11 cellular contexts compared by ENCODE assay signal in the genomic region with DNA sequence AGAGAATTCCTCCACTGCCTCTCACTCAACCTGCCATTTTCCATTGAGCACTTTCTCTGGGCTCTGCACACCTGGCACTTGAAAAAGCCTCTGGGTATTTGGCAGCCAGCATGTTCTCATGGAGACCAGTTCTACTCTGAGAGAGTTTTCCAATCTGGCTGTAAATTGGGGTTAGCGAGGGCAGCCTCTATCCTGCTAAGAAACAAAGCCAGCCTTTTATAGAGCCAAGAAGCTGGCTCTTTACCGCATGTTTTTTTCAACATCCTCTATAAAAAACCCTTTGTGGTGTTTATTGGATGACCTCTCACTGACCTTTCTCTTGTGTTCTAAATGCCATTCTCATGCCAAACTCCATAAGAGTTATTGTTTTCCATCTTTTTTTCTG. TPM values are rescaled to one million over a fixed set of nuclear protein-coding genes. Genes with fewer than 3 reads are reported as not detected.
DNase-seq lines count a peak whose midpoint lies in the region; ATAC-seq and TF ChIP-seq lines count a peak whose summit lies in the region.
"Had no signal": no experiment of that assay in that cellular context is flagged by ENCODE, and none has a peak within 500 bp of the region (broad histone marks: within the 10 kb centered on the region; RNA-seq: fewer than 3 reads in every experiment).

No MANE protein-coding gene starts in this region.

- DNase-seq in SJCRH30 = peak; percentile 50 to 86
- peak in 1 of 2 donors; percentile 42 for DNase-seq in heart right ventricle
- DNase-seq in retinal pigment epithelial cell (ENCODE audit: low read depth) = peak; percentile 95
- no peak for DNase-seq in stimulated activated CD4-positive, alpha-beta T cell treated with anti-CD3 and anti-CD28 coated beads, Interleukin-15, amount 100 ng/mL, for 24 hours
- no peak for DNase-seq in NCI-H1436 treated with DMSO at 0.1 percent for 48 hours (lab: John Stamatoyannopoulos, UW)
- DNase-seq: activated gamma-delta T cell treated with Interleukin-2 at 50 U/mL for 16 hours, NCI-H446, upper lobe of left lung had no signal

- CTCF ChIA-PET in HEK293 (lab: Yijun Ruan, JAX) = no interaction called here

- ATAC-seq in heart right ventricle = peak; percentile 56 to 87 (median 76)
- no peak for ATAC-seq in HG03439 (IDR thresholded peaks at IDR 0.05; ENCODE audit: unreplicated experiment)
- ATAC-seq in activated T-helper 17 cell treated with anti-CD3 and anti-CD28 coated beads, Interleukin-2, amount 50 U/mL, for 72 hours (replicated peaks) = no peak

- no peaks in the 10 kb centered on the region for H3K9me3 ChIP-seq in HEK293 (ENCODE audit: control insufficient read depth, insufficient read depth, low read depth, low read length)
- no peaks in the 10 kb centered on the region for H3K9me3 ChIP-seq in SJCRH30 (replicated peaks)
- H3K9me3 ChIP-seq in heart right ventricle = peaks cover 0 to 7% (median 0%) of the 10 kb centered on the region in 11 donors
- H3K9me3 ChIP-seq: upper lobe of left lung had no signal

- no peaks in the 10 kb centered on the region for H3K9me3 Mint-ChIP-seq in activated T-helper 17 cell treated with anti-CD3 and anti-CD28 coated beads, Interleukin-2, amount 50 U/mL, for 72 hours

- no peaks in the 10 kb centered on the region for H3K36me3 Mint-ChIP-seq in activated T-helper 17 cell treated with anti-CD3 and anti-CD28 coated beads, Interleukin-2, amount 50 U/mL, for 72 hours (ENCODE audit: low read depth)

- intact Hi-C loops in heart right ventricle (cut with DNase I) = loop anchor here in 8 of 10 donors (5.0 to 10.0 kb wide), 7 partner anchors 81 to 551 kb away; partner anchors contain the start of genes ITM2B (in 1 of the 8) and NUDT15 (in 1 of the 8)

- H3K4me3 Mint-ChIP-seq in activated T-helper 17 cell treated with anti-CD3 and anti-CD28 coated beads, Interleukin-2, amount 50 U/mL, for 72 hours = no peak overlapping the region

- no peak overlapping the region for H3K27ac Mint-ChIP-seq in activated T-helper 17 cell treated with anti-CD3 and anti-CD28 coated beads, Interleukin-2, amount 50 U/mL, for 72 hours

- POLR2A ChIA-PET in HEK293 (lab: Yijun Ruan, JAX) = no interaction called here

- H3K27ac ChIP-seq in HEK293 (ENCODE audit: extremely low read depth, low read depth, low read length) (no peak overlapping the region), SJCRH30 (no peak overlapping the region), heart right ventricle (peak overlapping the region in 8 of 10 donors; percentile 36 to 79 (median 54))
- H3K27ac ChIP-seq: upper lobe of left lung had no signal

- WGBS in heart right ventricle, 2 donors = 13 to 28% methylated on average over 2 of the region's 2 CpGs

- H3K27me3 Mint-ChIP-seq in activated T-helper 17 cell treated with anti-CD3 and anti-CD28 coated beads, Interleukin-2, amount 50 U/mL, for 72 hours = no peaks in the 10 kb centered on the region

- no peaks in the 10 kb centered on the region for H3K27me3 ChIP-seq in SJCRH30
- H3K27me3 ChIP-seq in heart right ventricle = no peaks in the 10 kb centered on the region
- H3K27me3 ChIP-seq: upper lobe of left lung had no signal

- no peak for TF ChIP-seq CTCF in HEK293 (tag by site-specific recombination; IDR thresholded peaks at IDR 0.05)
- TF ChIP-seq CTCF in heart right ventricle (IDR thresholded peaks at IDR 0.05) = no peak
- TF ChIP-seq CTCF in retinal pigment epithelial cell (conservative IDR thresholded peaks at IDR 0.05; ENCODE audit: low read depth, low read length) = no peak

- H3K4me1 ChIP-seq in HEK293 (ENCODE audit: control insufficient read depth, insufficient read depth, low read length) (no peaks in the 10 kb centered on the region), SJCRH30 (peaks cover 6% of the 10 kb centered on the region), heart right ventricle (peaks cover 3 to 51% (median 37%) of the 10 kb centered on the region in 9 donors)

- H3K4me1 Mint-ChIP-seq in activated T-helper 17 cell treated with anti-CD3 and anti-CD28 coated beads, Interleukin-2, amount 50 U/mL, for 72 hours = peaks cover 12% of the 10 kb centered on the region

- H3K4me3 ChIP-seq in HEK293 (ENCODE audit: low read depth, low read length) = no peak overlapping the region
- H3K4me3 ChIP-seq in SJCRH30 = no peak overlapping the region
- no peak overlapping the region for H3K4me3 ChIP-seq in heart right ventricle
- no peak overlapping the region for H3K4me3 ChIP-seq in retinal pigment epithelial cell (ENCODE audit: low read length)
- H3K4me3 ChIP-seq: upper lobe of left lung had no signal

- H3K36me3 ChIP-seq in HEK293 (ENCODE audit: control insufficient read depth in 2 of 2, insufficient read depth in 1 of 2, low read length in 2 of 2) (no peaks in the 10 kb centered on the region), SJCRH30 (no peaks in the 10 kb centered on the region), heart right ventricle (no peaks in the 10 kb centered on the region)
- H3K36me3 ChIP-seq: upper lobe of left lung had no signal

TF ChIP-seq in HEK293, 187 proteins besides CTCF, POLR2A, EP300 and RAD21:
- TF ChIP-seq EGR2 (tag by site-specific recombination; IDR thresholded peaks at IDR 0.05; ENCODE audit: low read depth) (no peak), PRDM10 (tag by site-specific recombination; IDR thresholded peaks at IDR 0.05) (no peak), PRDM6 (tag by site-specific recombination; IDR thresholded peaks at IDR 0.05) (peak; percentile 63)

RNA-seq across cellular contexts. Expression of gene RCBTB2, which starts 52.6 kb away (rescaled TPM):
- total RNA-seq in SJCRH30 (2014; rRNA removed; shearing (Covaris generic)) = 5.1 TPM in 2 replicates
- 10 to 100 TPM in 9 of 10 donors, 1 to 10 TPM in 1; 8.3 to 16.2 (median 12.2) TPM for total RNA-seq in heart right ventricle
- polyA plus RNA-seq in heart right ventricle = 10 to 100 TPM in 1 of 2 donors, 1 to 10 TPM in 1; 4.9 to 22.9 TPM
- 1 to 10 TPM; 6.1 to 7.7 TPM for total RNA-seq in activated T-helper 17 cell treated with anti-CD3 and anti-CD28 coated beads, Interleukin-2, amount 50 U/mL, for 72 hours

Comparison
In these comparisons a context has a peak if more than half of its experiments do, and no peak if none do; other contexts are left out.
1. H3K27ac ChIP-seq: peak in heart right ventricle (8 of 10); none in HEK293 (single experiment) and SJCRH30 (single experiment).
2. DNase-seq: peak in SJCRH30 (2 of 2) and retinal pigment epithelial cell (single experiment); none in stimulated activated CD4-positive, alpha-beta T cell treated with anti-CD3 and anti-CD28 coated beads, Interleukin-15, amount 100 ng/mL, for 24 hours (single experiment) and NCI-H1436 treated with DMSO at 0.1 percent for 48 hours (single experiment).
3. ATAC-seq: peak in heart right ventricle (8 of 8); none in HG03439 (single experiment) and activated T-helper 17 cell treated with anti-CD3 and anti-CD28 coated beads, Interleukin-2, amount 50 U/mL, for 72 hours (single experiment).